10 cellular contexts compared by ENCODE assay signal in the genomic region with DNA sequence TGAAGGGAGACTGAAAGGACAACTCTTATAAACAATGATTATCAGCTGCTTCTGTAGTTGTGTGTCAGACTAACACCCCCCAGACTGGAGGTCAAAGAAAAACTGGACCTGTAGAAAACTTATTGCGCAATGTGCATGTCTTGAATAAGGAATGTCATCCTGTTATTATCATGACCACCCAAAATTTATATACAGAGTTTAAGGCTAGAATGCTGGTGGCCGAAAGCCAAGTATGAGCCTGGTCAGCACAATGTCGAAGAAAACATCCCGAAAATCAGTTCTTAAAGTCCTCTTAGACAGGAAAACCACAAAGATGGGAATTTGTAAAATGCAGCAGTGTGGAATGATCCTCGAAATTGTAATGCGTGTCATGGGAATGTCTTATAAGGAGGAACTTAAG. TPM values are rescaled to one million over a fixed set of nuclear protein-coding genes. Genes with fewer than 3 reads are reported as not detected.
DNase-seq lines count a peak whose midpoint lies in the region; FAIRE-seq and TF ChIP-seq lines count a peak whose summit lies in the region.
"Had no signal": no experiment of that assay in that cellular context is flagged by ENCODE, and none has a peak within 500 bp of the region (broad histone marks: within the 10 kb centered on the region; RNA-seq: fewer than 3 reads in every experiment).

No MANE protein-coding gene starts in this region.

- H3K4ac ChIP-seq in H1 (replicated peaks; ENCODE audit: insufficient read length, low read depth, low read length): no peak overlapping the region

- no peaks in the 10 kb centered on the region; a peak in 1 of 4 replicates for H3K79me2 ChIP-seq in H1 (ENCODE audit: control insufficient read depth in 1 of 2, insufficient read depth in 2 of 2, low read length in 2 of 2)

- H2BK12ac ChIP-seq in H1 (ENCODE audit: low read depth, low read length): no peak overlapping the region

- CTCF ChIA-PET in H1 (lab: Charles Lee; ENCODE audit: partially characterized antibody): interaction anchor here (1.1 to 1.5 kb wide), 4 partner anchors 20 to 115 kb away, joined by 3 to 4 read pairs (median 3); no protein-coding TSS in a partner anchor

- no peak for FAIRE-seq in H1 (lab: Jason Lieb, UNC)

- H3K4me3 ChIP-seq in H1 (ENCODE audit: extremely low read depth in 1 of 4, insufficient read depth in 2 of 4, low read depth in 3 of 4, low read length in 4 of 4): no peak overlapping the region
- H3K4me3 ChIP-seq in muscle layer of duodenum (ENCODE audit: low read depth in 1 of 2, low read length in 2 of 2): no peak overlapping the region

- no peak overlapping the region for H2AK5ac ChIP-seq in H1 (ENCODE audit: low read depth, low read length)

- whole genome bisulfite sequencing in H1 (ENCODE audit: extremely low coverage in 1 of 2, insufficient coverage in 1 of 2, insufficient read length in 1 of 2, insufficient replicate concordance in 2 of 2, low coverage in 1 of 2, low lambda C conversion rate in 2 of 2, missing lambda C conversion rate in 1 of 2), 2 experiments: 86% methylated on average over 6 of the region's 6 CpGs; no CpG with 5 or more reads in 1 of the 2 experiments

- H2BK120ac ChIP-seq in H1 (replicated peaks; ENCODE audit: low read depth, low read length): no peak overlapping the region

- H2BK15ac ChIP-seq in H1 (ENCODE audit: low read length): no peak overlapping the region

- H3K9me3 ChIP-seq in H1 (ENCODE audit: insufficient read depth in 2 of 2, low read depth in 1 of 2, low read length in 1 of 2): no peaks in the 10 kb centered on the region
- H3K9me3 ChIP-seq in muscle layer of duodenum (ENCODE audit: control insufficient read depth in 1 of 2, low read length in 2 of 2): no peaks in the 10 kb centered on the region

- no peaks in the 10 kb centered on the region for H3K23me2 ChIP-seq in H1 (ENCODE audit: low read depth, low read length)

- POLR2A ChIA-PET in H1 (lab: Charles Lee; ENCODE audit: partially characterized antibody): interaction anchor here (1.3 to 1.8 kb wide), 2 partner anchors 8 to 12 kb away, joined by 3 to 6 read pairs; no protein-coding TSS in a partner anchor

- no peak overlapping the region for H4K91ac ChIP-seq in H1 (replicated peaks; ENCODE audit: insufficient read length, low read length)

- H4K5ac ChIP-seq in H1 (ENCODE audit: insufficient read length, low read depth, low read length): no peak overlapping the region

- no peaks in the 10 kb centered on the region; a peak in 1 of 8 replicates for H3K36me3 ChIP-seq in H1 (ENCODE audit: control insufficient read depth in 2 of 4, insufficient read depth in 4 of 4, low read length in 3 of 4)
- H3K36me3 ChIP-seq in muscle layer of duodenum (ENCODE audit: control insufficient read depth in 1 of 2, insufficient read depth in 2 of 2, low read length in 2 of 2): no peaks in the 10 kb centered on the region

- no peaks in the 10 kb centered on the region for H3K79me1 ChIP-seq in H1 (ENCODE audit: low read depth, low read length)

- H4K8ac ChIP-seq in H1 (ENCODE audit: extremely low read depth, insufficient read depth, low read length): no peak overlapping the region

- in situ Hi-C loops in ACHN (cut with HindIII; ENCODE audit: low pct_ligation_motif_present, low pct_unique_long_range_greater_than_20kb, low sequenced_read_pairs): no loop called here

- peaks cover 6 to 26% (median 18%) of the 10 kb centered on the region in 4 experiments; a peak in 6 of 7 replicates for H3K4me1 ChIP-seq in H1 (replicated peaks in 1 of 4; ENCODE audit: control insufficient read depth in 3 of 4, insufficient read depth in 4 of 4, low read length in 3 of 4)
- peaks cover 9 to 14% of the 10 kb centered on the region in 2 donors for H3K4me1 ChIP-seq in muscle layer of duodenum (ENCODE audit: control insufficient read depth in 1 of 2, insufficient read depth in 2 of 2, low read length in 2 of 2)

- H3K14ac ChIP-seq in H1 (ENCODE audit: insufficient read length): no peak overlapping the region

- DNase-seq in ACHN (peak; percentile 85), HT1080 (ENCODE audit: low read depth) (peak; percentile 90), H1 (ENCODE audit: low read depth in 1 of 2, low spot score in 2 of 2) (no peak), GM10266 (ENCODE audit: extremely low spot score) (no peak), COLO668 (lab: John Stamatoyannopoulos, UW; ENCODE audit: unreplicated experiment) (no peak), HUDEP-2 (lab: John Stamatoyannopoulos, UW; ENCODE audit: unreplicated experiment in 76 of 76) (no peak)
- no peak for DNase-seq in central memory CD4-positive, alpha-beta T cell
- DNase-seq: NCI-H1930; stimulated activated CD4-positive, alpha-beta T cell treated with anti-CD3 and anti-CD28 coated beads, Interleukin-4, amount 100 ng/mL, for 1 hour had no signal

- no peak overlapping the region for H3K27ac ChIP-seq in H1 (ENCODE audit: low read depth, low read length)
- peak overlapping the region; percentile 49 for H3K27ac ChIP-seq in muscle layer of duodenum (ENCODE audit: low read length)

- H3K27me3 ChIP-seq in H1 (replicated peaks in 1 of 4; ENCODE audit: control insufficient read depth in 3 of 4, extremely low read depth in 1 of 4, insufficient read depth in 3 of 4, low read length in 3 of 4) (no peaks in the 10 kb centered on the region), muscle layer of duodenum (ENCODE audit: low read depth, low read length) (no peaks in the 10 kb centered on the region)

- no peaks in the 10 kb centered on the region for H4K20me1 ChIP-seq in H1 (replicated peaks in 1 of 2; ENCODE audit: control insufficient read depth in 1 of 2, insufficient read depth in 2 of 2, low read length in 2 of 2)

- no peak overlapping the region for H3K56ac ChIP-seq in H1 (replicated peaks; ENCODE audit: insufficient read length, low read depth, low read length)

- H2AFZ ChIP-seq in H1 (ENCODE audit: low read length): no peak overlapping the region

- TF ChIP-seq EP300 in H1 (IDR thresholded peaks at IDR 0.05; ENCODE audit: borderline replicate concordance in 1 of 2, low read depth in 2 of 2, low read length in 2 of 2): no peak

- H2BK5ac ChIP-seq in H1 (ENCODE audit: low read depth, low read length): no peak overlapping the region

- no peak for TF ChIP-seq POLR2A in H1 (IDR thresholded peaks at IDR 0.05; ENCODE audit: control extremely low read depth in 1 of 2, low read depth in 2 of 2, low read length in 2 of 2)

- no peak for TF ChIP-seq CTCF in H1 (IDR thresholded peaks at IDR 0.05; ENCODE audit: control extremely low read depth in 1 of 3, insufficient read depth in 1 of 3, low read depth in 1 of 3, low read length in 3 of 3)
- TF ChIP-seq CTCF in GM10266 (IDR thresholded peaks at IDR 0.05; ENCODE audit: control insufficient read depth, insufficient read depth, low read depth, missing control alignments): no peak

- TF ChIP-seq RAD21 in H1 (IDR thresholded peaks at IDR 0.05 in 1 of 2, conservative IDR thresholded peaks at IDR 0.05 in 1 of 2; ENCODE audit: low read depth in 2 of 2, low read length in 2 of 2): no peak

- H3K18ac ChIP-seq in H1 (ENCODE audit: extremely low read depth, low read length): no peak overlapping the region

- no peak overlapping the region for H3K23ac ChIP-seq in H1 (ENCODE audit: insufficient read length)

- H2BK20ac ChIP-seq in H1 (ENCODE audit: low read length): no peak overlapping the region

- no peak overlapping the region for H3K9ac ChIP-seq in H1 (replicated peaks in 1 of 4; ENCODE audit: extremely low read depth in 1 of 4, low read depth in 3 of 4, low read length in 3 of 4)

- no peak overlapping the region for H3K4me2 ChIP-seq in H1 (ENCODE audit: insufficient read depth in 1 of 2, low read depth in 2 of 2, low read length in 2 of 2)

TF ChIP-seq in H1, 55 proteins besides CTCF, POLR2A, EP300 and RAD21:
- TF ChIP-seq RFX5 (IDR thresholded peaks at IDR 0.05; ENCODE audit: borderline replicate concordance, low read depth, low read length) (no peak), ASH2L (IDR thresholded peaks at IDR 0.05; ENCODE audit: low read length) (no peak), CEBPB (IDR thresholded peaks at IDR 0.05; ENCODE audit: low read depth, low read length) (peak; percentile 96)

RNA-seq across cellular contexts. Expression of a gene that starts 29.3 kb away (rescaled TPM):
- 38.4 and 43.8 TPM in 2 replicates for total RNA-seq in HT1080 (2014; rRNA removed; shearing (Covaris generic))
- polyA plus RNA-seq in HT1080 (2015; cell fraction: cytosol; rRNA removed): 49.7 and 53.8 TPM in 2 replicates
- polyA plus RNA-seq in HT1080 (2015; cell fraction: nucleus; rRNA removed): 51.3 and 55.0 TPM in 2 replicates
- total RNA-seq in H1 (2021; fragmentation: NEBNext Ultra II Directional; extraction: Animal tissue kit (Norgen Biotek cat#: 25700)): 4.9 and 6.7 TPM in 2 replicates
- 4.6 and 7.5 TPM in 2 replicates for polyA plus RNA-seq in H1 (2011; rRNA removed)
- polyA plus RNA-seq in H1 (2011; cell fraction: cytosol; rRNA removed): 5.5 TPM
- polyA plus RNA-seq in H1 (2011; cell fraction: nucleus; rRNA removed): 6.8 TPM
- 3.2 to 4.3 TPM (median 4.0 TPM) in 4 replicates for polyA plus RNA-seq in H1 (2012, experiment 1 of 2)
- polyA plus RNA-seq in H1 (2012, experiment 2 of 2): 2.0 TPM
- polyA plus RNA-seq in H1 (2013, experiment 1 of 2): 5.8 TPM
- polyA plus RNA-seq in H1 (2013, experiment 2 of 2): 4.9 TPM
- 4.3 and 4.7 TPM in 2 replicates for polyA minus RNA-seq in H1 (2011; rRNA and poly(A)+ RNA removed)
- polyA minus RNA-seq in H1 (2011; cell fraction: cytosol; rRNA and poly(A)+ RNA removed): 3.1 TPM
- polyA minus RNA-seq in H1 (2011; cell fraction: nucleus; rRNA and poly(A)+ RNA removed): 5.8 TPM

Comparison
In these comparisons a context has a peak if more than half of its experiments do, and no peak if none do; other contexts are left out.
1. DNase-seq: peak in ACHN (single experiment) and HT1080 (single experiment); none in H1 (0 of 2), central memory CD4-positive, alpha-beta T cell (single experiment), GM10266 (single experiment), COLO668 (single experiment) and HUDEP-2 (0 of 76).